8 cellular contexts compared by ENCODE assay signal in genomic region chrX:107776649-107777535, GRCh38. TPM values are rescaled to one million over a fixed set of nuclear protein-coding genes. Genes with fewer than 3 reads are reported as not detected.
DNase-seq lines count a peak whose midpoint lies in the region; ATAC-seq and TF ChIP-seq lines count a peak whose summit lies in the region.

No MANE protein-coding gene starts in this region.

- intact Hi-C loops in CD14-positive monocyte (cut with micrococcal nuclease): loop anchor here (5.0 kb wide), 4 partner anchors 55 to 240 kb away; no protein-coding TSS in a partner anchor
- intact Hi-C loops in activated CD8-positive, alpha-beta T cell treated with anti-CD3 and anti-CD28 coated beads for 36 hours (cut with micrococcal nuclease): loop anchor here (1.0 to 10.0 kb wide), 6 partner anchors 62 to 322 kb away; no protein-coding TSS in a partner anchor

- peak; percentile 61 for ATAC-seq in GM19397 (IDR thresholded peaks at IDR 0.05; ENCODE audit: unreplicated experiment)
- ATAC-seq in HG03575 (IDR thresholded peaks at IDR 0.05; ENCODE audit: extremely low read depth, insufficient number of reproducible peaks, low FRiP score, unreplicated experiment): peak; percentile 46
- ATAC-seq in activated CD8-positive, alpha-beta T cell treated with anti-CD3 and anti-CD28 coated beads for 36 hours: peak; percentile 77
- peak; percentile 77 for ATAC-seq in effector memory CD8-positive, alpha-beta T cell (replicated peaks)

- H3K9me3 Mint-ChIP-seq in CD14-positive monocyte: peaks cover 0 to 6% (median 0%) of the 10 kb centered on the region in 7 donors
- H3K9me3 Mint-ChIP-seq in activated CD8-positive, alpha-beta T cell treated with anti-CD3 and anti-CD28 coated beads for 36 hours: no peaks in the 10 kb centered on the region
- H3K9me3 Mint-ChIP-seq in effector memory CD8-positive, alpha-beta T cell: no peaks in the 10 kb centered on the region

- peaks cover 21 to 38% (median 34%) of the 10 kb centered on the region in 3 donors for H3K27me3 Mint-ChIP-seq in CD14-positive monocyte (ENCODE audit: low read depth in 3 of 3)
- no peaks in the 10 kb centered on the region for H3K27me3 Mint-ChIP-seq in activated CD8-positive, alpha-beta T cell treated with anti-CD3 and anti-CD28 coated beads for 36 hours
- H3K27me3 Mint-ChIP-seq in effector memory CD8-positive, alpha-beta T cell: no peaks in the 10 kb centered on the region

- DNase-seq in CD14-positive monocyte (ENCODE audit: low spot score) (peak; percentile 67), NCI-H774 (lab: John Stamatoyannopoulos, UW) (peak; percentile 20), lung microvascular endothelial cell (ENCODE audit: low read depth in 2 of 2) (peak; percentile 85 to 89)
- DNase-seq in activated CD8-positive, alpha-beta T cell treated with anti-CD3 and anti-CD28 coated beads for 36 hours: peak; percentile 92
- DNase-seq in effector memory CD8-positive, alpha-beta T cell: peak; percentile 63 to 67 (median 67)
- peak; percentile 33 to 66 (median 55) for DNase-seq in stimulated activated CD4-positive, alpha-beta T cell treated with anti-CD3 and anti-CD28 coated beads, TNF-alpha, amount 100 ng/mL, for 4 hours (ENCODE audit: low read depth in 3 of 3)

- H3K27ac Mint-ChIP-seq in CD14-positive monocyte: peak overlapping the region in 1 of 7 donors; percentile 37
- H3K27ac Mint-ChIP-seq in activated CD8-positive, alpha-beta T cell treated with anti-CD3 and anti-CD28 coated beads for 36 hours: peak overlapping the region; percentile 85
- peak overlapping the region; percentile 88 to 91 for H3K27ac Mint-ChIP-seq in effector memory CD8-positive, alpha-beta T cell

- H3K4me1 Mint-ChIP-seq in CD14-positive monocyte: peaks cover 17% of the 10 kb centered on the region
- H3K4me1 Mint-ChIP-seq in activated CD8-positive, alpha-beta T cell treated with anti-CD3 and anti-CD28 coated beads for 36 hours (ENCODE audit: low read depth): peaks cover 10% of the 10 kb centered on the region
- H3K4me1 Mint-ChIP-seq in effector memory CD8-positive, alpha-beta T cell (ENCODE audit: low read depth in 2 of 2): peaks cover 14 to 17% of the 10 kb centered on the region in 2 donors

- peaks cover 0 to 2% of the 10 kb centered on the region in 2 donors for H3K36me3 Mint-ChIP-seq in CD14-positive monocyte
- H3K36me3 Mint-ChIP-seq in activated CD8-positive, alpha-beta T cell treated with anti-CD3 and anti-CD28 coated beads for 36 hours (ENCODE audit: low read depth): no peaks in the 10 kb centered on the region
- H3K36me3 Mint-ChIP-seq in effector memory CD8-positive, alpha-beta T cell (ENCODE audit: insufficient read depth): no peaks in the 10 kb centered on the region

- peak overlapping the region; percentile 80 to 98 for H3K4me3 Mint-ChIP-seq in CD14-positive monocyte
- peak overlapping the region; percentile 82 for H3K4me3 Mint-ChIP-seq in activated CD8-positive, alpha-beta T cell treated with anti-CD3 and anti-CD28 coated beads for 36 hours
- H3K4me3 Mint-ChIP-seq in effector memory CD8-positive, alpha-beta T cell: peak overlapping the region; percentile 86 to 95

- peak; percentile 61 for TF ChIP-seq CTCF in CD14-positive monocyte (IDR thresholded peaks at IDR 0.05)
- peak; percentile 62 for TF ChIP-seq CTCF in activated CD8-positive, alpha-beta T cell treated with anti-CD3 and anti-CD28 coated beads for 36 hours (IDR thresholded peaks at IDR 0.05)

- POLR2A ChIA-PET in activated CD8-positive, alpha-beta T cell treated with anti-CD3 and anti-CD28 coated beads for 36 hours (lab: Charles Lee): interaction anchor here (0.9 to 1.8 kb wide), 4 partner anchors 10 to 103 kb away, joined by 3 to 5 read pairs (median 4); no protein-coding TSS in a partner anchor

- CTCF ChIA-PET in activated CD8-positive, alpha-beta T cell treated with anti-CD3 and anti-CD28 coated beads for 36 hours (lab: Charles Lee): interaction anchor here (0.6 to 9.3 kb wide), 27 partner anchors 9 to 300 kb away, joined by 3 to 181 read pairs (median 8); partner anchors contain the start of gene PRPS1

RNA-seq across cellular contexts. Expression of gene NCBP2L, which starts 0.6 kb away (rescaled TPM):
- not detected for polyA plus RNA-seq in CD14-positive monocyte
- not detected for total RNA-seq in activated CD8-positive, alpha-beta T cell treated with anti-CD3 and anti-CD28 coated beads for 36 hours
- total RNA-seq in lung microvascular endothelial cell: not detected in 2 replicates

RNA-seq across cellular contexts. Expression of gene TSC22D3, which starts 1.3 kb away (rescaled TPM):
- polyA plus RNA-seq in CD14-positive monocyte: 100 to 1,000 TPM; 171 to 326 TPM
- 10 to 100 TPM; 47.2 to 50.5 TPM for total RNA-seq in activated CD8-positive, alpha-beta T cell treated with anti-CD3 and anti-CD28 coated beads for 36 hours
- total RNA-seq in lung microvascular endothelial cell: 18.3 and 32.5 TPM in 2 replicates

RNA-seq across cellular contexts. Expression of gene MID2, which starts 48.8 kb away (rescaled TPM):
- polyA plus RNA-seq in CD14-positive monocyte: under 1 TPM in 1 of 2 donors, not detected in 1; 0.20 TPM
- 1 to 10 TPM; 6.6 to 7.4 TPM for total RNA-seq in activated CD8-positive, alpha-beta T cell treated with anti-CD3 and anti-CD28 coated beads for 36 hours
- total RNA-seq in lung microvascular endothelial cell: 38.6 and 108 TPM in 2 replicates

Comparison
In these comparisons a context has a peak if more than half of its experiments do, and no peak if none do; other contexts are left out.
1. Peak in every context shown above with its lines: DNase-seq and ATAC-seq.
2. DNase-seq: peak in every context shown above with its lines; median percentile 92 in activated CD8-positive, alpha-beta T cell treated with anti-CD3 and anti-CD28 coated beads for 36 hours; 87 in lung microvascular endothelial cell; 67 in CD14-positive monocyte; 67 in effector memory CD8-positive, alpha-beta T cell; 55 in stimulated activated CD4-positive, alpha-beta T cell treated with anti-CD3 and anti-CD28 coated beads, TNF-alpha, amount 100 ng/mL, for 4 hours; 20 in NCI-H774.